In the genomic region with DNA sequence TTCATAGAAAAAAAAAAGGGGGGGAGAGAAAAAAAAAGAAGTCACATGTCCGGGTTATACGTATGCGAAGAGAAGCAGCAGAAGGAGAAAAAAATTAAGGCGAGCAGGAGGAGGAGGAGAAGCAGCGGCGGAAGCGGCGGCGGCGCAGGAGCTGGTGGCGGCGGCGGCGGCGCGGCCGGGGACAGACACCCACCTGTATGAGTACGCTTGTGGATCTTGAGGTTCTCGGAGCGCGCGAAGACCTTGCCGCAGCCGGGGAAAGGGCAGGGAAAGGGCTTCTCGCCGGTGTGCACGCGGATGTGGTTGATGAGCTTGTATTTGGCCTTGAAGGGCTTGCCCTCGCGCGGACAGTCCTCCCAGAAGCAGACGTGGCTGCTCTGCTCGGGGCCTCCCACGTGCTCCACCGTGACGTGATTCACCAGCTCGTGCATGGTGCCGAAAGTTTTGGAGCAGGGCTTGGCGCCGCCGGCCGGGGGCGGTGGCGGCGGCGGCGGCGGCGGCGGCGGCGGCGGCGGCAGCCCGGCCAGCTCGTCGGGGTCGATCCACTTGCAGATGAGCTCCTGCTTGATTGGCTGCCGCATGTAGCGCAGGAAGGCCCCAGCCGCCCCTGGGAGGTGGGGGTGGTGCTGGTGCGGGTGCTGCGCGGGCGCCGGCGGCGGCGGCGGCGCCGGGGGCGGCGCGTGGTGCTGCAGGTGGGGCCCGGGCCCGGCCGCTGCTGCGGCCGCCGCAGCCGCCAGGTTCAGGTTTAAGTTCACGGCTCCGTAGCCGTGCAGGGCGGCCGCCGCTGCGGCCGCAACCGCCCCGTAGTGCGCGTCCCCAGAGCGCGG, we compare ENCODE assay signal across 1 cellular context.
TF ChIP-seq lines count a peak whose summit lies in the region.

No MANE protein-coding gene starts in this region.

TF ChIP-seq in K562, 482 proteins besides CTCF, POLR2A, EP300 and RAD21 (continued from another document and continues in another):
- TF ChIP-seq, protein P1, sequence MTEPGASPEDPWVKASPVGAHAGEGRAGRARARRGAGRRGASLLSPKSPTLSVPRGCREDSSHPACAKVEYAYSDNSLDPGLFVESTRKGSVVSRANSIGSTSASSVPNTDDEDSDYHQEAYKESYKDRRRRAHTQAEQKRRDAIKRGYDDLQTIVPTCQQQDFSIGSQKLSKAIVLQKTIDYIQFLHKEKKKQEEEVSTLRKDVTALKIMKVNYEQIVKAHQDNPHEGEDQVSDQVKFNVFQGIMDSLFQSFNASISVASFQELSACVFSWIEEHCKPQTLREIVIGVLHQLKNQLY (CRISPR knock-in tag; conservative IDR thresholded peaks at IDR 0.05), result no peak
- TF ChIP-seq EGR1 (conservative IDR thresholded peaks at IDR 0.05), result peak; percentile 46
- no peak for TF ChIP-seq CHCHD3 (CRISPR knock-in tag; IDR thresholded peaks at IDR 0.05)
- no peak for TF ChIP-seq SNIP1 (IDR thresholded peaks at IDR 0.05; ENCODE audit: low read depth)
- TF ChIP-seq CEBPB (tag; IDR thresholded peaks at IDR 0.05), result no peak
- TF ChIP-seq CTBP1 (IDR thresholded peaks at IDR 0.05; ENCODE audit: borderline replicate concordance), result no peak; the same call in 1 of the 2 replicates
- TF ChIP-seq ATF1 (CRISPR knock-in tag; IDR thresholded peaks at IDR 0.05), result no peak
- TF ChIP-seq ATF1 (tag; IDR thresholded peaks at IDR 0.05), result peak; percentile 57
- no peak for TF ChIP-seq RBM15 (IDR thresholded peaks at IDR 0.05; ENCODE audit: insufficient read depth, low read length)
- no peak for TF ChIP-seq RAD51 (IDR thresholded peaks at IDR 0.05; ENCODE audit: borderline replicate concordance, low read depth)
- peak; percentile 97 for TF ChIP-seq L3MBTL2 (IDR thresholded peaks at IDR 0.05)
- TF ChIP-seq, protein P2, sequence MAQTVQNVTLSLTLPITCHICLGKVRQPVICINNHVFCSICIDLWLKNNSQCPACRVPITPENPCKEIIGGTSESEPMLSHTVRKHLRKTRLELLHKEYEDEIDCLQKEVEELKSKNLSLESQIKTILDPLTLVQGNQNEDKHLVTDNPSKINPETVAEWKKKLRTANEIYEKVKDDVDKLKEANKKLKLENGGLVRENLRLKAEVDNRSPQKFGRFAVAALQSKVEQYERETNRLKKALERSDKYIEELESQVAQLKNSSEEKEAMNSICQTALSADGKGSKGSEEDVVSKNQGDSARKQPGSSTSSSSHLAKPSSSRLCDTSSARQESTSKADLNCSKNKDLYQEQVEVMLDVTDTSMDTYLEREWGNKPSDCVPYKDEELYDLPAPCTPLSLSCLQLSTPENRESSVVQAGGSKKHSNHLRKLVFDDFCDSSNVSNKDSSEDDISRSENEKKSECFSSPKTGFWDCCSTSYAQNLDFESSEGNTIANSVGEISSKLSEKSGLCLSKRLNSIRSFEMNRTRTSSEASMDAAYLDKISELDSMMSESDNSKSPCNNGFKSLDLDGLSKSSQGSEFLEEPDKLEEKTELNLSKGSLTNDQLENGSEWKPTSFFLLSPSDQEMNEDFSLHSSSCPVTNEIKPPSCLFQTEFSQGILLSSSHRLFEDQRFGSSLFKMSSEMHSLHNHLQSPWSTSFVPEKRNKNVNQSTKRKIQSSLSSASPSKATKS (CRISPR knock-in tag; IDR thresholded peaks at IDR 0.05), result no peak
- no peak for TF ChIP-seq NBN (IDR thresholded peaks at IDR 0.05; ENCODE audit: low read depth)
- TF ChIP-seq SRSF1 (IDR thresholded peaks at IDR 0.05; ENCODE audit: low read depth, low read length), result no peak
- TF ChIP-seq BMI1 (IDR thresholded peaks at IDR 0.05; ENCODE audit: low read length), result no peak
- TF ChIP-seq, protein P3, sequence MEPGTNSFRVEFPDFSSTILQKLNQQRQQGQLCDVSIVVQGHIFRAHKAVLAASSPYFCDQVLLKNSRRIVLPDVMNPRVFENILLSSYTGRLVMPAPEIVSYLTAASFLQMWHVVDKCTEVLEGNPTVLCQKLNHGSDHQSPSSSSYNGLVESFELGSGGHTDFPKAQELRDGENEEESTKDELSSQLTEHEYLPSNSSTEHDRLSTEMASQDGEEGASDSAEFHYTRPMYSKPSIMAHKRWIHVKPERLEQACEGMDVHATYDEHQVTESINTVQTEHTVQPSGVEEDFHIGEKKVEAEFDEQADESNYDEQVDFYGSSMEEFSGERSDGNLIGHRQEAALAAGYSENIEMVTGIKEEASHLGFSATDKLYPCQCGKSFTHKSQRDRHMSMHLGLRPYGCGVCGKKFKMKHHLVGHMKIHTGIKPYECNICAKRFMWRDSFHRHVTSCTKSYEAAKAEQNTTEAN (CRISPR knock-in tag; IDR thresholded peaks at IDR 0.05), result no peak
- TF ChIP-seq KDM5B (IDR thresholded peaks at IDR 0.05; ENCODE audit: insufficient replicate concordance, low read depth, low read length), result peak; percentile 45
- peak; percentile 74 for TF ChIP-seq POLR2G (IDR thresholded peaks at IDR 0.05; ENCODE audit: low read depth, low read length)
- no peak for TF ChIP-seq ZNF212 (CRISPR knock-in tag; IDR thresholded peaks at IDR 0.05)
- no peak for TF ChIP-seq ZFP30 (CRISPR knock-in tag; IDR thresholded peaks at IDR 0.05; ENCODE audit: borderline replicate concordance)
- TF ChIP-seq CHD2 (IDR thresholded peaks at IDR 0.05; ENCODE audit: low read depth, low read length), result no peak
- TF ChIP-seq FUS (optimal IDR thresholded peaks at IDR 0.05; ENCODE audit: low read depth, low read length), result no peak
- no peak for TF ChIP-seq CBX2 (IDR thresholded peaks at IDR 0.05; ENCODE audit: insufficient read depth, low read length, poor library complexity, severe bottlenecking)
- TF ChIP-seq RBM17 (IDR thresholded peaks at IDR 0.05; ENCODE audit: borderline replicate concordance, low read depth, low read length), result no peak
- TF ChIP-seq EWSR1 (IDR thresholded peaks at IDR 0.05; ENCODE audit: borderline replicate concordance, low read depth, partially characterized antibody), result no peak
- TF ChIP-seq E2F3 (CRISPR knock-in tag; IDR thresholded peaks at IDR 0.05), result no peak
- TF ChIP-seq PHB (CRISPR knock-in tag; IDR thresholded peaks at IDR 0.05), result no peak
- TF ChIP-seq RBBP5 (IDR thresholded peaks at IDR 0.05; ENCODE audit: borderline replicate concordance, insufficient read depth, low read length, poor library complexity, severe bottlenecking), result peak; percentile 75
- TF ChIP-seq TAF15 (IDR thresholded peaks at IDR 0.05; ENCODE audit: low read depth, low read length), result no peak
- TF ChIP-seq SMARCE1 (IDR thresholded peaks at IDR 0.05), result no peak
- TF ChIP-seq ZNF174 (CRISPR knock-in tag; IDR thresholded peaks at IDR 0.05), result no peak
- TF ChIP-seq NFXL1 (CRISPR knock-in tag; IDR thresholded peaks at IDR 0.05), result no peak
- TF ChIP-seq PHF8 (IDR thresholded peaks at IDR 0.05; ENCODE audit: borderline replicate concordance, low read length), result peak; percentile 54; the same call in 1 of the 2 replicates
- TF ChIP-seq ILK (tag; IDR thresholded peaks at IDR 0.05; ENCODE audit: borderline replicate concordance, low read depth), result no peak
- no peak for TF ChIP-seq KLF16 (IDR thresholded peaks at IDR 0.05)
- TF ChIP-seq HNRNPK (IDR thresholded peaks at IDR 0.05; ENCODE audit: low read depth, low read length, poor library complexity, severe bottlenecking), result no peak
- TF ChIP-seq, protein P4, sequence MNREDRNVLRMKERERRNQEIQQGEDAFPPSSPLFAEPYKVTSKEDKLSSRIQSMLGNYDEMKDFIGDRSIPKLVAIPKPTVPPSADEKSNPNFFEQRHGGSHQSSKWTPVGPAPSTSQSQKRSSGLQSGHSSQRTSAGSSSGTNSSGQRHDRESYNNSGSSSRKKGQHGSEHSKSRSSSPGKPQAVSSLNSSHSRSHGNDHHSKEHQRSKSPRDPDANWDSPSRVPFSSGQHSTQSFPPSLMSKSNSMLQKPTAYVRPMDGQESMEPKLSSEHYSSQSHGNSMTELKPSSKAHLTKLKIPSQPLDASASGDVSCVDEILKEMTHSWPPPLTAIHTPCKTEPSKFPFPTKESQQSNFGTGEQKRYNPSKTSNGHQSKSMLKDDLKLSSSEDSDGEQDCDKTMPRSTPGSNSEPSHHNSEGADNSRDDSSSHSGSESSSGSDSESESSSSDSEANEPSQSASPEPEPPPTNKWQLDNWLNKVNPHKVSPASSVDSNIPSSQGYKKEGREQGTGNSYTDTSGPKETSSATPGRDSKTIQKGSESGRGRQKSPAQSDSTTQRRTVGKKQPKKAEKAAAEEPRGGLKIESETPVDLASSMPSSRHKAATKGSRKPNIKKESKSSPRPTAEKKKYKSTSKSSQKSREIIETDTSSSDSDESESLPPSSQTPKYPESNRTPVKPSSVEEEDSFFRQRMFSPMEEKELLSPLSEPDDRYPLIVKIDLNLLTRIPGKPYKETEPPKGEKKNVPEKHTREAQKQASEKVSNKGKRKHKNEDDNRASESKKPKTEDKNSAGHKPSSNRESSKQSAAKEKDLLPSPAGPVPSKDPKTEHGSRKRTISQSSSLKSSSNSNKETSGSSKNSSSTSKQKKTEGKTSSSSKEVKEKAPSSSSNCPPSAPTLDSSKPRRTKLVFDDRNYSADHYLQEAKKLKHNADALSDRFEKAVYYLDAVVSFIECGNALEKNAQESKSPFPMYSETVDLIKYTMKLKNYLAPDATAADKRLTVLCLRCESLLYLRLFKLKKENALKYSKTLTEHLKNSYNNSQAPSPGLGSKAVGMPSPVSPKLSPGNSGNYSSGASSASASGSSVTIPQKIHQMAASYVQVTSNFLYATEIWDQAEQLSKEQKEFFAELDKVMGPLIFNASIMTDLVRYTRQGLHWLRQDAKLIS (CRISPR knock-in tag; IDR thresholded peaks at IDR 0.05), result peak; percentile 73; the same call in 1 of the 2 replicates
- TF ChIP-seq BRCA1 (IDR thresholded peaks at IDR 0.05), result no peak
- TF ChIP-seq BRCA1 (CRISPR knock-in tag; IDR thresholded peaks at IDR 0.05), result no peak
- no peak for TF ChIP-seq SMAD1 (IDR thresholded peaks at IDR 0.05; ENCODE audit: low read depth, low read length, partially characterized antibody)
- no peak for TF ChIP-seq HDAC6 (IDR thresholded peaks at IDR 0.05; ENCODE audit: low read depth, low read length)
- no peak for TF ChIP-seq ZNF561 (CRISPR knock-in tag; conservative IDR thresholded peaks at IDR 0.05)
- no peak for TF ChIP-seq ZNF165 (CRISPR knock-in tag; IDR thresholded peaks at IDR 0.05; ENCODE audit: borderline replicate concordance)
- TF ChIP-seq, protein P5, sequence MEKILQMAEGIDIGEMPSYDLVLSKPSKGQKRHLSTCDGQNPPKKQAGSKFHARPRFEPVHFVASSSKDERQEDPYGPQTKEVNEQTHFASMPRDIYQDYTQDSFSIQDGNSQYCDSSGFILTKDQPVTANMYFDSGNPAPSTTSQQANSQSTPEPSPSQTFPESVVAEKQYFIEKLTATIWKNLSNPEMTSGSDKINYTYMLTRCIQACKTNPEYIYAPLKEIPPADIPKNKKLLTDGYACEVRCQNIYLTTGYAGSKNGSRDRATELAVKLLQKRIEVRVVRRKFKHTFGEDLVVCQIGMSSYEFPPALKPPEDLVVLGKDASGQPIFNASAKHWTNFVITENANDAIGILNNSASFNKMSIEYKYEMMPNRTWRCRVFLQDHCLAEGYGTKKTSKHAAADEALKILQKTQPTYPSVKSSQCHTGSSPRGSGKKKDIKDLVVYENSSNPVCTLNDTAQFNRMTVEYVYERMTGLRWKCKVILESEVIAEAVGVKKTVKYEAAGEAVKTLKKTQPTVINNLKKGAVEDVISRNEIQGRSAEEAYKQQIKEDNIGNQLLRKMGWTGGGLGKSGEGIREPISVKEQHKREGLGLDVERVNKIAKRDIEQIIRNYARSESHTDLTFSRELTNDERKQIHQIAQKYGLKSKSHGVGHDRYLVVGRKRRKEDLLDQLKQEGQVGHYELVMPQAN (IDR thresholded peaks at IDR 0.05; ENCODE audit: borderline replicate concordance), result no peak
- no peak for TF ChIP-seq NFIX (CRISPR knock-in tag; IDR thresholded peaks at IDR 0.05; ENCODE audit: low read depth)
- TF ChIP-seq SAFB2 (IDR thresholded peaks at IDR 0.05; ENCODE audit: borderline replicate concordance, low read depth, low read length, severe bottlenecking), result no peak
- TF ChIP-seq, protein P6, sequence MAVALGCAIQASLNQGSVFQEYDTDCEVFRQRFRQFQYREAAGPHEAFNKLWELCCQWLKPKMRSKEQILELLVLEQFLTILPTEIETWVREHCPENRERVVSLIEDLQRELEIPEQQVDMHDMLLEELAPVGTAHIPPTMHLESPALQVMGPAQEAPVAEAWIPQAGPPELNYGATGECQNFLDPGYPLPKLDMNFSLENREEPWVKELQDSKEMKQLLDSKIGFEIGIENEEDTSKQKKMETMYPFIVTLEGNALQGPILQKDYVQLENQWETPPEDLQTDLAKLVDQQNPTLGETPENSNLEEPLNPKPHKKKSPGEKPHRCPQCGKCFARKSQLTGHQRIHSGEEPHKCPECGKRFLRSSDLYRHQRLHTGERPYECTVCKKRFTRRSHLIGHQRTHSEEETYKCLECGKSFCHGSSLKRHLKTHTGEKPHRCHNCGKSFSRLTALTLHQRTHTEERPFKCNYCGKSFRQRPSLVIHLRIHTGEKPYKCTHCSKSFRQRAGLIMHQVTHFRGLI (CRISPR knock-in tag; IDR thresholded peaks at IDR 0.05), result no peak
- no peak for TF ChIP-seq CREBBP (IDR thresholded peaks at IDR 0.05; ENCODE audit: low read depth, low read length)
- TF ChIP-seq, protein P7, sequence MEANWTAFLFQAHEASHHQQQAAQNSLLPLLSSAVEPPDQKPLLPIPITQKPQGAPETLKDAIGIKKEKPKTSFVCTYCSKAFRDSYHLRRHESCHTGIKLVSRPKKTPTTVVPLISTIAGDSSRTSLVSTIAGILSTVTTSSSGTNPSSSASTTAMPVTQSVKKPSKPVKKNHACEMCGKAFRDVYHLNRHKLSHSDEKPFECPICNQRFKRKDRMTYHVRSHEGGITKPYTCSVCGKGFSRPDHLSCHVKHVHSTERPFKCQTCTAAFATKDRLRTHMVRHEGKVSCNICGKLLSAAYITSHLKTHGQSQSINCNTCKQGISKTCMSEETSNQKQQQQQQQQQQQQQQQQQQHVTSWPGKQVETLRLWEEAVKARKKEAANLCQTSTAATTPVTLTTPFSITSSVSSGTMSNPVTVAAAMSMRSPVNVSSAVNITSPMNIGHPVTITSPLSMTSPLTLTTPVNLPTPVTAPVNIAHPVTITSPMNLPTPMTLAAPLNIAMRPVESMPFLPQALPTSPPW (CRISPR knock-in tag; IDR thresholded peaks at IDR 0.05), result 0 out of 2 replicates have a peak, but pooled peaks have one; percentile 9
- no peak for TF ChIP-seq BDP1 (IDR thresholded peaks at IDR 0.05; ENCODE audit: insufficient read depth, insufficient read length)
- TF ChIP-seq MAFF (IDR thresholded peaks at IDR 0.05; ENCODE audit: low read length), result no peak
- TF ChIP-seq, protein P8, sequence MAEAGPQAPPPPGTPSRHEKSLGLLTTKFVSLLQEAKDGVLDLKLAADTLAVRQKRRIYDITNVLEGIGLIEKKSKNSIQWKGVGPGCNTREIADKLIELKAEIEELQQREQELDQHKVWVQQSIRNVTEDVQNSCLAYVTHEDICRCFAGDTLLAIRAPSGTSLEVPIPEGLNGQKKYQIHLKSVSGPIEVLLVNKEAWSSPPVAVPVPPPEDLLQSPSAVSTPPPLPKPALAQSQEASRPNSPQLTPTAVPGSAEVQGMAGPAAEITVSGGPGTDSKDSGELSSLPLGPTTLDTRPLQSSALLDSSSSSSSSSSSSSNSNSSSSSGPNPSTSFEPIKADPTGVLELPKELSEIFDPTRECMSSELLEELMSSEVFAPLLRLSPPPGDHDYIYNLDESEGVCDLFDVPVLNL (CRISPR knock-in tag; IDR thresholded peaks at IDR 0.05; ENCODE audit: low read depth), result no peak
- no peak for TF ChIP-seq SAFB (IDR thresholded peaks at IDR 0.05; ENCODE audit: borderline replicate concordance, low read depth, low read length)
- TF ChIP-seq RB1 (IDR thresholded peaks at IDR 0.05; ENCODE audit: low read depth), result no peak
- no peak for TF ChIP-seq ZNF695 (CRISPR knock-in tag; IDR thresholded peaks at IDR 0.05)
